Comparison of ENCODE assay signal across 8 cellular contexts in the genomic region with DNA sequence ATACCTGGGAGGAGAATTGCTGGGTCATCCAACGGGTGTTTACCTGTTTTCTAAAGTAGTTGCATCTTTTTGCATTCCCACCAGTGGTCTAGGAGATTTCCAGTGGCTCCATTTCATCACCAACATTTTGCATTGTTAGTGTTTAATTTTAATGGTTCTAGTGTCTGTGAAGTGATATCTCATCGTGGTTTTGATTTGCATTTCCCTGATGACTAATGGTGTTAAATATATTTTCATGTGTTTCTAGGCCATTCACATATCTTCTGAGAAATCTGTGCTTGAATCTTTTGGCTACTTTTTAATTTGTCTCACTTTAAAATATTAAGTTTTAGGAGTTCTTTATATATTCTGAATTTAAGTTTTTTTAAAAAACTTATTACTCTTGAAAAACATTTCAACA.
"Had no signal": no experiment of that assay in that cellular context is flagged by ENCODE, and none has a peak within 500 bp of the region (broad histone marks: within the 10 kb centered on the region; RNA-seq: fewer than 3 reads in every experiment).

No MANE protein-coding gene starts in this region.

- H3K27me3 Mint-ChIP-seq: IgD-negative memory B cell had no signal

- H3K4me1 Mint-ChIP-seq: IgD-negative memory B cell had no signal

- ATAC-seq: HepG2 had no signal

- H2AFZ ChIP-seq: GM23248 had no signal

- H3K4me2 ChIP-seq: KMS-11 had no signal

- H3K4me3 ChIP-seq: GM23248 had no signal

- DNase-seq: GM23248, GOT3, H7, HCEC 1CT, KBM-7 had no signal

- FAIRE-seq: HepG2 had no signal

- H3K4me3 Mint-ChIP-seq: IgD-negative memory B cell had no signal

- H3K27ac Mint-ChIP-seq: IgD-negative memory B cell had no signal

- H3K9ac ChIP-seq: GM23248, KMS-11 had no signal

- H3K27ac ChIP-seq: GM23248, KMS-11 had no signal
